ENCODE assay signal across 8 cellular contexts in the genomic region with DNA sequence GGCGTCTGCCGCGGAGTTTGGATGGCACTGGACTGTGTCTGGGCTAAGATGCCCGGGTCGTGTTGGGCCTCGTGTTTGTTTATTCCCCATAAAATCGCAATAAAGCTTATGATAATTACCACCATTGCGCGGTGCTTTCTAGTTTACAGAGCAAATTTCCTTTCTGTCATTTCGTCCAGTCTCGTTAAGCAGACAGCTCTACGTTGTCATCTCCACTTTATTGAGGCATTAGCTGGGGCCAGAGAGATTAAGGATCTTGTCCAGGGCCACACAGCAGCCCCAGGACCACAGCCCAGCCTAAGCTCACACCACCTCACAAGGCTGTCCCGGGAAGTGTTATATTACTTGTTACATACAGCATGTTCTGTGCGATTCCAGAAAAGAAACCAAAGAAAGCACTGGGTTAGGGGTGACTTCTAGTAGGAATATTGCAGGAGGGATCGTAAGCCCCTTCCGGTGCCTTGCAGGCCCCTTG. TPM values are rescaled to one million over a fixed set of nuclear protein-coding genes. Genes with fewer than 3 reads are reported as not detected.
DNase-seq lines count a peak whose midpoint lies in the region; ATAC-seq and TF ChIP-seq lines count a peak whose summit lies in the region.
"Had no signal": no experiment of that assay in that cellular context is flagged by ENCODE, and none has a peak within 500 bp of the region (broad histone marks: within the 10 kb centered on the region; RNA-seq: fewer than 3 reads in every experiment).

No MANE protein-coding gene starts in this region.

- no peaks in the 10 kb centered on the region for H3K36me3 ChIP-seq in Peyer's patch
- H3K36me3 ChIP-seq in sigmoid colon, result no peaks in the 10 kb centered on the region
- no peaks in the 10 kb centered on the region for H3K36me3 ChIP-seq in thyroid gland
- H3K36me3 ChIP-seq: pancreas had no signal

- no peak overlapping the region for H3K27ac ChIP-seq in Peyer's patch
- H3K27ac ChIP-seq in right cardiac atrium (ENCODE audit: low read length), result no peak overlapping the region
- no peak overlapping the region for H3K27ac ChIP-seq in sigmoid colon
- H3K27ac ChIP-seq in thyroid gland, result no peak overlapping the region
- H3K27ac ChIP-seq: pancreas had no signal

- peak overlapping the region; percentile 10 to 50 (median 32) for H3K4me3 ChIP-seq in Peyer's patch
- peak overlapping the region; percentile 23 for H3K4me3 ChIP-seq in right cardiac atrium (ENCODE audit: low read length)
- H3K4me3 ChIP-seq in sigmoid colon, result peak overlapping the region in 3 of 4 donors; percentile 28 to 43 (median 37)
- peak overlapping the region in 1 of 3 donors; percentile 12 for H3K4me3 ChIP-seq in thyroid gland (replicated peaks in 1 of 3)

- 19% methylated on average over 16 of the region's 16 CpGs for WGBS in right cardiac atrium
- WGBS in sigmoid colon, 2 donors, result 6 to 20% methylated on average over 16 of the region's 16 CpGs
- WGBS in thyroid gland, 2 donors, result 23 to 27% methylated on average over 16 of the region's 16 CpGs

- H3K9me3 ChIP-seq in Peyer's patch (no peaks in the 10 kb centered on the region), right cardiac atrium (ENCODE audit: control insufficient read depth, low read length) (no peaks in the 10 kb centered on the region), sigmoid colon (no peaks in the 10 kb centered on the region), thyroid gland (no peaks in the 10 kb centered on the region)
- H3K9me3 ChIP-seq: pancreas had no signal

- TF ChIP-seq EP300 in sigmoid colon (IDR thresholded peaks at IDR 0.05), result no peak

- peak; percentile 12 for DNase-seq in G401 (ENCODE audit: low spot score)
- no peak for DNase-seq in Peyer's patch
- DNase-seq in right cardiac atrium, result no peak
- no peak for DNase-seq in sigmoid colon
- no peak for DNase-seq in thyroid gland

- no peak for TF ChIP-seq POLR2A in Peyer's patch (IDR thresholded peaks at IDR 0.05)
- TF ChIP-seq POLR2A in sigmoid colon (IDR thresholded peaks at IDR 0.05), result no peak
- no peak for TF ChIP-seq POLR2A in thyroid gland (IDR thresholded peaks at IDR 0.05)

- in situ Hi-C loops in G401 (cut with HindIII; ENCODE audit: low sequenced_read_pairs), result loop anchor here (25.0 kb wide), 1 partner anchor 93 kb away; a partner anchor contains a TSS

- TF ChIP-seq CTCF in Peyer's patch (IDR thresholded peaks at IDR 0.05), result no peak
- no peak for TF ChIP-seq CTCF in sigmoid colon (IDR thresholded peaks at IDR 0.05)
- TF ChIP-seq CTCF in thyroid gland (IDR thresholded peaks at IDR 0.05), result no peak

- H3K27me3 ChIP-seq in Peyer's patch (no peaks in the 10 kb centered on the region), right cardiac atrium (ENCODE audit: control insufficient read depth, insufficient read depth) (no peaks in the 10 kb centered on the region), sigmoid colon (peaks cover 3 to 34% (median 30%) of the 10 kb centered on the region in 3 donors), thyroid gland (peaks cover 5% of the 10 kb centered on the region)

- peak in 1 of 2 donors; percentile 18 for ATAC-seq in right cardiac atrium
- ATAC-seq in HG03571 (IDR thresholded peaks at IDR 0.05; ENCODE audit: unreplicated experiment), result no peak
- no peak for ATAC-seq in GM21529 (IDR thresholded peaks at IDR 0.05; ENCODE audit: unreplicated experiment)

- H3K4me1 ChIP-seq in Peyer's patch, result peaks cover 0 to 27% (median 0%) of the 10 kb centered on the region in 4 donors
- no peaks in the 10 kb centered on the region for H3K4me1 ChIP-seq in right cardiac atrium (ENCODE audit: control insufficient read depth, insufficient read depth, low read length)
- peaks cover 0 to 12% (median 9%) of the 10 kb centered on the region in 4 donors for H3K4me1 ChIP-seq in sigmoid colon
- peaks cover 0 to 9% of the 10 kb centered on the region in 2 donors for H3K4me1 ChIP-seq in thyroid gland

- intact Hi-C loops in right cardiac atrium (cut with DNase I), result no loop called here
- intact Hi-C loops in sigmoid colon (cut with DNase I), result no loop called here
- intact Hi-C loops in thyroid gland (cut with DNase I), result no loop called here

RNA-seq across cellular contexts. Expression of a gene that starts 6.4 kb away (rescaled TPM):
- total RNA-seq in G401 (2014; rRNA removed; shearing (Covaris generic)), result 0.18 and 1.0 TPM in 2 replicates
- total RNA-seq in Peyer's patch (10 to 100 TPM in 1 of 4 donors, 1 to 10 TPM in 3; 6.7 to 16.5 (median 7.7) TPM), right cardiac atrium (under 1 TPM in 2 of 4 donors, not detected in 2; 0.08 to 0.09 TPM), sigmoid colon (under 1 TPM in 3 of 4 donors, not detected in 1; 0.16 to 0.83 (median 0.41) TPM), thyroid gland (1 to 10 TPM in 1 of 4 donors, under 1 TPM in 1, not detected in 2; 0.22 to 1.1 TPM)
- polyA plus RNA-seq in right cardiac atrium (0.02 TPM), sigmoid colon (10 to 100 TPM in 1 of 3 donors, 1 to 10 TPM in 2; 3.6 to 94.0 (median 6.5) TPM)
